11 cellular contexts compared by ENCODE assay signal in the genomic region with DNA sequence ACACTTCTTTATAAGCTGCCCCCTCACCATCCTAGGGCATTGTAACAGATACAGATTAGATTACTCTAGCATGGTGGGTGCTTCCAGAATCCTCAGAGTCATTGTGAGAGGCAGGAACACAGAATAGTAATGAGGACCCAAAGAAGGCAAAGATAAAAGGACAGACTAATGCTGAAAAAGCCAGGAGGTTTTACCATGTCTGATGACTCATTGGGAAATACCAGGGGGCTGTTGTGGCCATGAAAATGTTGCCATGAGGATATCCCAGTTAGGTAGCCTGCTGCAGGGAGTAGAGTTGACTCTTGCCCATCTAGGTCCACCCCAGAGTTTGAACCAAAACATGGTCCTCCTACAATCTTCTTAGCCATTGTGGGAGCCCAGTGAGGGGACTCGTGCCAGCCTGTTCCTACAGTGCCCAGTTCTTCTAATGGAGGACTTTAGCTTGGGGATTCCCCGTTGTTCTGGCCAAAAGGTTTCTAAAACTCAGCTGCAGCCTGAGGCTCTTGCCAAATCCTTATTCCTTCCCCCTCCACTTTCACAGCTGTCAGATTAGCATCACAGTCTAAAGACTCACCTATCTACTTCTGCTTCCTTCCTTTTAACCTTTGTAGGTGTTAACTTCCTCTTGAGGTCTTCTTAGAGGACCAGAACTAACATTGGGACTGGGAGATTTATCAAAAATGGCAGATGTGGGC.
DNase-seq lines count a peak whose midpoint lies in the region; ATAC-seq and TF ChIP-seq lines count a peak whose summit lies in the region.
"Had no signal": no experiment of that assay in that cellular context is flagged by ENCODE, and none has a peak within 500 bp of the region (broad histone marks: within the 10 kb centered on the region; RNA-seq: fewer than 3 reads in every experiment).

No MANE protein-coding gene starts in this region.

- TF ChIP-seq CTCF in MM.1S (IDR thresholded peaks at IDR 0.05; ENCODE audit: low read length), result no peak

- H3K9ac ChIP-seq in MM.1S (ENCODE audit: low read length), result no peak overlapping the region
- H3K9ac ChIP-seq: BLaER1 had no signal

- H3K27ac Mint-ChIP-seq in activated naive CD4-positive, alpha-beta T cell treated with anti-CD3 and anti-CD28 coated beads, Interleukin-2, amount 50 U/mL, for 72 hours, result no peak overlapping the region

- H3K4me3 ChIP-seq in MM.1S (ENCODE audit: low read length), result no peak overlapping the region
- H3K4me3 ChIP-seq: ascending aorta, BLaER1 had no signal

- peaks cover 0 to 7% of the 10 kb centered on the region in 2 donors for H3K36me3 Mint-ChIP-seq in activated naive CD4-positive, alpha-beta T cell treated with anti-CD3 and anti-CD28 coated beads, Interleukin-2, amount 50 U/mL, for 72 hours

- no peaks in the 10 kb centered on the region for H3K36me3 ChIP-seq in MM.1S (replicated peaks; ENCODE audit: insufficient read depth, low read length)
- H3K36me3 ChIP-seq: ascending aorta, BLaER1 had no signal

- no peaks in the 10 kb centered on the region for H3K79me2 ChIP-seq in MM.1S (ENCODE audit: low read length)

- peaks cover 21 to 31% of the 10 kb centered on the region in 2 donors for H3K9me3 Mint-ChIP-seq in activated naive CD4-positive, alpha-beta T cell treated with anti-CD3 and anti-CD28 coated beads, Interleukin-2, amount 50 U/mL, for 72 hours

- no peaks in the 10 kb centered on the region for H3K9me2 ChIP-seq in MM.1S (replicated peaks; ENCODE audit: insufficient read depth, low read length)

- no peaks in the 10 kb centered on the region for H3K27me3 ChIP-seq in MM.1S (replicated peaks; ENCODE audit: insufficient read depth, low read length)
- H3K27me3 ChIP-seq: ascending aorta, BLaER1 had no signal

- peak overlapping the region; percentile 50; the same call in 1 of the 2 replicates for H3K27ac ChIP-seq in MM.1S (ENCODE audit: low read length)
- H3K27ac ChIP-seq: BLaER1 had no signal

- H2AFZ ChIP-seq in MM.1S (ENCODE audit: low read length), result 0 out of 2 replicates have a peak overlapping the region, but pooled peaks have one; percentile 33

- peak; percentile 71 for DNase-seq in MM.1S
- peak; percentile 82 for DNase-seq in islet precursor cell
- DNase-seq in cerebellar nuclear complex (lab: John Stamatoyannopoulos, UW), result no peak
- DNase-seq in amygdala (lab: John Stamatoyannopoulos, UW), result no peak
- DNase-seq in NCI-H1092 treated with DMSO at 0.1 percent for 48 hours (lab: John Stamatoyannopoulos, UW), result no peak
- no peak for DNase-seq in activated naive CD4-positive, alpha-beta T cell treated with anti-CD3 and anti-CD28 coated beads, Interleukin-2, amount 50 U/mL, for 72 hours (ENCODE audit: low spot score in 2 of 2)
- DNase-seq: NCI-H345 had no signal

- peak overlapping the region; percentile 33; the same call in 1 of the 2 replicates for H3K4me2 ChIP-seq in MM.1S (ENCODE audit: low read depth, low read length)
- H3K4me2 ChIP-seq: BLaER1 had no signal

- H4K20me1 ChIP-seq in MM.1S (ENCODE audit: insufficient read depth, low read length), result no peaks in the 10 kb centered on the region
- H4K20me1 ChIP-seq: BLaER1 had no signal

- no peaks in the 10 kb centered on the region for H3F3A ChIP-seq in MM.1S (ENCODE audit: insufficient read depth, low read length)

- ATAC-seq in GM18867 (IDR thresholded peaks at IDR 0.05; ENCODE audit: unreplicated experiment) (peak; percentile 79), HG02763 (IDR thresholded peaks at IDR 0.05; ENCODE audit: unreplicated experiment) (peak; percentile 62)
- no peak for ATAC-seq in activated naive CD4-positive, alpha-beta T cell treated with anti-CD3 and anti-CD28 coated beads, Interleukin-2, amount 50 U/mL, for 72 hours

- peaks cover 27% of the 10 kb centered on the region for H3K4me1 ChIP-seq in MM.1S (ENCODE audit: low read length)
- H3K4me1 ChIP-seq: BLaER1 had no signal

- H3K9me3 ChIP-seq in MM.1S (replicated peaks; ENCODE audit: insufficient read depth, low read length), result no peaks in the 10 kb centered on the region
- H3K9me3 ChIP-seq: ascending aorta, BLaER1 had no signal

Comparison
In these comparisons a context has a peak if more than half of its experiments do, and no peak if none do; other contexts are left out.
1. ATAC-seq: peak in GM18867 (single experiment) and HG02763 (single experiment); none in activated naive CD4-positive, alpha-beta T cell treated with anti-CD3 and anti-CD28 coated beads, Interleukin-2, amount 50 U/mL, for 72 hours (0 of 2).
2. DNase-seq: peak in MM.1S (single experiment) and islet precursor cell (single experiment); none in cerebellar nuclear complex (0 of 2), amygdala (0 of 56), NCI-H1092 treated with DMSO at 0.1 percent for 48 hours (single experiment) and activated naive CD4-positive, alpha-beta T cell treated with anti-CD3 and anti-CD28 coated beads, Interleukin-2, amount 50 U/mL, for 72 hours (0 of 2).